Comparison of ENCODE assay signal across 8 cellular contexts in genomic region chr2:29130295-29130694, GRCh38. TPM values are rescaled to one million over a fixed set of nuclear protein-coding genes. Genes with fewer than 3 reads are reported as not detected.
DNase-seq lines count a peak whose midpoint lies in the region; ATAC-seq and TF ChIP-seq lines count a peak whose summit lies in the region.

No MANE protein-coding gene starts in this region.

- peak overlapping the region; percentile 81 for H3K27ac Mint-ChIP-seq in activated T-helper 17 cell treated with anti-CD3 and anti-CD28 coated beads, Interleukin-2, amount 50 U/mL, for 72 hours

- H3K4me1 Mint-ChIP-seq in activated T-helper 17 cell treated with anti-CD3 and anti-CD28 coated beads, Interleukin-2, amount 50 U/mL, for 72 hours, result peaks cover 18% of the 10 kb centered on the region

- no peak for TF ChIP-seq CTCF in stomach (IDR thresholded peaks at IDR 0.05)

- H3K9me3 ChIP-seq in right cardiac atrium (ENCODE audit: control insufficient read depth, low read length) (no peaks in the 10 kb centered on the region), stomach (no peaks in the 10 kb centered on the region)

- no peak overlapping the region for H3K4me3 ChIP-seq in right cardiac atrium (ENCODE audit: low read length)
- no peak overlapping the region for H3K4me3 ChIP-seq in stomach

- H3K36me3 ChIP-seq in stomach, result peaks cover 0 to 31% (median 18%) of the 10 kb centered on the region in 4 donors

- H3K27me3 ChIP-seq in right cardiac atrium (ENCODE audit: control insufficient read depth, insufficient read depth), result no peaks in the 10 kb centered on the region
- no peaks in the 10 kb centered on the region for H3K27me3 ChIP-seq in stomach

- no peaks in the 10 kb centered on the region for H3K9me3 Mint-ChIP-seq in activated T-helper 17 cell treated with anti-CD3 and anti-CD28 coated beads, Interleukin-2, amount 50 U/mL, for 72 hours

- H3K4me1 ChIP-seq in right cardiac atrium (ENCODE audit: control insufficient read depth, insufficient read depth, low read length) (no peaks in the 10 kb centered on the region), stomach (peaks cover 4 to 40% (median 20%) of the 10 kb centered on the region in 4 donors)

- TF ChIP-seq POLR2A in stomach (IDR thresholded peaks at IDR 0.05), result no peak

- H3K36me3 Mint-ChIP-seq in activated T-helper 17 cell treated with anti-CD3 and anti-CD28 coated beads, Interleukin-2, amount 50 U/mL, for 72 hours (ENCODE audit: low read depth), result peaks cover 81% of the 10 kb centered on the region

- no peak for TF ChIP-seq EP300 in stomach (IDR thresholded peaks at IDR 0.05)

- peak overlapping the region; percentile 61 for H3K4me3 Mint-ChIP-seq in activated T-helper 17 cell treated with anti-CD3 and anti-CD28 coated beads, Interleukin-2, amount 50 U/mL, for 72 hours

- no peaks in the 10 kb centered on the region for H3K27me3 Mint-ChIP-seq in activated T-helper 17 cell treated with anti-CD3 and anti-CD28 coated beads, Interleukin-2, amount 50 U/mL, for 72 hours

- peak; percentile 32 for DNase-seq in stimulated activated naive CD4-positive, alpha-beta T cell treated with Interleukin-2 at 50 U/mL for 16 hours (lab: John Stamatoyannopoulos, UW)
- DNase-seq in stimulated activated naive CD4-positive, alpha-beta T cell (lab: John Stamatoyannopoulos, UW), result no peak
- DNase-seq in HT-29 (ENCODE audit: low spot score) (peak; percentile 79), right cardiac atrium (peak in 1 of 3 donors; percentile 1), stomach (no peak)

- intact Hi-C loops in right cardiac atrium (cut with DNase I) (no loop called here), stomach (cut with DNase I; ENCODE audit: low total_unique reads) (no loop called here)

- 35% methylated on average over 2 of the region's 2 CpGs for WGBS in right cardiac atrium
- WGBS in stomach, 5 donors, result 25 to 48% (median 44%) methylated on average over 2 of the region's 2 CpGs

- no peak overlapping the region for H3K27ac ChIP-seq in right cardiac atrium (ENCODE audit: low read length)
- peak overlapping the region in 3 of 5 donors; percentile 27 to 60 (median 57) for H3K27ac ChIP-seq in stomach

- peak; percentile 98 for ATAC-seq in activated T-helper 17 cell treated with anti-CD3 and anti-CD28 coated beads, Interleukin-2, amount 50 U/mL, for 72 hours (replicated peaks)
- ATAC-seq in right cardiac atrium, result peak; percentile 85 to 87
- no peak for ATAC-seq in HG03439 (IDR thresholded peaks at IDR 0.05; ENCODE audit: unreplicated experiment)
- no peak for ATAC-seq in GM19324 (IDR thresholded peaks at IDR 0.05; ENCODE audit: low FRiP score, unreplicated experiment)

RNA-seq across cellular contexts. Expression of gene CLIP4, which starts 15.1 kb away (rescaled TPM):
- total RNA-seq in HT-29 (2014; rRNA removed; shearing (Covaris generic)), result 9.1 and 11.3 TPM in 2 replicates
- 10 to 100 TPM; 23.3 to 24.5 TPM for total RNA-seq in activated T-helper 17 cell treated with anti-CD3 and anti-CD28 coated beads, Interleukin-2, amount 50 U/mL, for 72 hours
- 10 to 100 TPM; 61.4 to 82.7 (median 74.4) TPM for total RNA-seq in right cardiac atrium
- polyA plus RNA-seq in right cardiac atrium, result 27.9 TPM
- 10 to 100 TPM in 4 of 5 donors, 1 to 10 TPM in 1; 9.6 to 69.6 (median 22.2) TPM for total RNA-seq in stomach
- 10 to 100 TPM in 1 of 3 donors, 1 to 10 TPM in 2; 6.8 to 12.1 (median 7.0) TPM for polyA plus RNA-seq in stomach

RNA-seq across cellular contexts. Expression of gene PCARE, which starts 56.0 kb away (rescaled TPM):
- not detected in 2 replicates for total RNA-seq in HT-29 (2014; rRNA removed; shearing (Covaris generic))
- not detected for total RNA-seq in activated T-helper 17 cell treated with anti-CD3 and anti-CD28 coated beads, Interleukin-2, amount 50 U/mL, for 72 hours
- total RNA-seq in right cardiac atrium (1 to 10 TPM in 3 of 4 donors, under 1 TPM in 1; 0.47 to 5.3 (median 2.4) TPM), stomach (1 to 10 TPM in 1 of 5 donors, not detected in 4; 2.9 TPM)
- polyA plus RNA-seq in right cardiac atrium (1.1 TPM), stomach (under 1 TPM in 2 of 3 donors, not detected in 1; 0.06 to 0.08 TPM)

Comparison
In these comparisons a context has a peak if more than half of its experiments do, and no peak if none do; other contexts are left out.
1. DNase-seq: peak in stimulated activated naive CD4-positive, alpha-beta T cell treated with Interleukin-2 at 50 U/mL for 16 hours (single experiment) and HT-29 (single experiment); none in stimulated activated naive CD4-positive, alpha-beta T cell (0 of 6) and stomach (single experiment).
2. ATAC-seq: peak in activated T-helper 17 cell treated with anti-CD3 and anti-CD28 coated beads, Interleukin-2, amount 50 U/mL, for 72 hours (single experiment) and right cardiac atrium (2 of 2); none in HG03439 (single experiment) and GM19324 (single experiment).